17 cellular contexts compared by ENCODE assay signal in genomic region chr15:79186616-79187015, GRCh38.
"Had no signal": no experiment of that assay in that cellular context is flagged by ENCODE, and none has a peak within 500 bp of the region (broad histone marks: within the 10 kb centered on the region; RNA-seq: fewer than 3 reads in every experiment).

No MANE protein-coding gene starts in this region.

- H3K9me3 ChIP-seq: esophagus squamous epithelium, gastrocnemius medialis, left lung, lower lobe of right lung had no signal

- H3K27ac ChIP-seq: esophagus squamous epithelium, gastrocnemius medialis, hepatocyte, left lung, lower lobe of right lung had no signal

- H3K27me3 ChIP-seq: gastrocnemius medialis, hepatocyte had no signal

- H3K4me1 ChIP-seq: esophagus squamous epithelium, gastrocnemius medialis, left lung, lower lobe of right lung had no signal

- H3K36me3 ChIP-seq: esophagus squamous epithelium, gastrocnemius medialis, left lung, lower lobe of right lung had no signal

- H3K4me3 ChIP-seq: esophagus squamous epithelium, gastrocnemius medialis, hepatocyte, left lung, lower lobe of right lung had no signal

- DNase-seq: cortex of kidney; effector CD4-positive, alpha-beta T cell; effector memory CD4-positive, alpha-beta T cell; esophagus squamous epithelium; foreskin fibroblast; foreskin melanocyte; gastrocnemius medialis; glutamatergic neuron; hypothalamus; immature natural killer cell; left cardiac atrium; left lung; left ventricle myocardium superior; lower lobe of right lung; mesenchymal stem cell; midbrain had no signal

- ATAC-seq: gastrocnemius medialis, left cardiac atrium, left lung, left ventricle myocardium superior had no signal
